In genomic region chr12:84397279-84397678, GRCh38 we compare ENCODE assay signal across 9 cellular contexts.
A peak's percentile ranks its signal among the peaks of the same experiment; 100 is the strongest.
DNase-seq lines count a peak whose midpoint lies in the region; ATAC-seq, FAIRE-seq and TF ChIP-seq lines count a peak whose summit lies in the region.
"Had no signal": no experiment of that assay in that cellular context is flagged by ENCODE, and none has a peak within 500 bp of the region (broad histone marks: within the 10 kb centered on the region; RNA-seq: fewer than 3 reads in every experiment).

No MANE protein-coding gene starts in this region.

- H3K4me1 ChIP-seq in pancreas: no peaks in the 10 kb centered on the region

- intact Hi-C loops in pancreas (cut with DNase I): no loop called here

- POLR2A ChIA-PET in GM10248 (lab: Yijun Ruan, JAX): no interaction called here

- CTCF ChIA-PET in GM10248 (lab: Yijun Ruan, JAX): no interaction called here

- peak in 1 of 4 donors; percentile 9 for TF ChIP-seq CTCF in pancreas (IDR thresholded peaks at IDR 0.05)
- no peak for TF ChIP-seq CTCF in GM10248 (IDR thresholded peaks at IDR 0.05; ENCODE audit: control extremely low read depth, extremely low read depth, low read depth, missing control alignments)

- no peak overlapping the region for H3K4me3 ChIP-seq in pancreas

- no peak overlapping the region for H3K27ac ChIP-seq in pancreas

- no peaks in the 10 kb centered on the region for H3K36me3 ChIP-seq in pancreas

- DNase-seq in NCI-H2171 treated with DMSO at 0.1 percent for 48 hours (lab: John Stamatoyannopoulos, UW) (peak; percentile 19), NCI-H2171 (lab: John Stamatoyannopoulos, UW) (no peak), NCI-H1105 treated with DMSO at 0.1 percent for 48 hours (lab: John Stamatoyannopoulos, UW) (peak; percentile 23), cerebellum (ENCODE audit: low spot score) (peak; percentile 0), pancreas (no peak), H54 (ENCODE audit: insufficient read length, low spot score) (no peak), GM10248 (ENCODE audit: extremely low spot score) (no peak), COLO668 (lab: John Stamatoyannopoulos, UW; ENCODE audit: unreplicated experiment) (no peak)
- DNase-seq: aorta had no signal

- ATAC-seq in pancreas: no peak

- peak; percentile 95 for FAIRE-seq in pancreas (lab: Jason Lieb, UNC)
- no peak for FAIRE-seq in H54 (lab: Jason Lieb, UNC)

- TF ChIP-seq POLR2A in H54 (IDR thresholded peaks at IDR 0.05; ENCODE audit: low read depth, low read length): no peak

- no peaks in the 10 kb centered on the region for H3K9me3 ChIP-seq in pancreas

- H3K27me3 ChIP-seq in pancreas: no peaks in the 10 kb centered on the region

Comparison
In these comparisons a context has a peak if more than half of its experiments do, and no peak if none do; other contexts are left out.
1. DNase-seq: peak in NCI-H2171 treated with DMSO at 0.1 percent for 48 hours (single experiment), NCI-H1105 treated with DMSO at 0.1 percent for 48 hours (single experiment) and cerebellum (single experiment); none in NCI-H2171 (single experiment), pancreas (0 of 6), H54 (single experiment), GM10248 (single experiment) and COLO668 (single experiment).